In genomic region chr19:34253711-34254551, GRCh38 we compare ENCODE assay signal across 1 cellular context.
TF ChIP-seq lines count a peak whose summit lies in the region.

No MANE protein-coding gene starts in this region.

TF ChIP-seq in K562, 482 proteins besides CTCF, POLR2A, EP300 and RAD21 (continued from another document):
- TF ChIP-seq HOMEZ (CRISPR knock-in tag; IDR thresholded peaks at IDR 0.05) (no peak), PHF20 (IDR thresholded peaks at IDR 0.05; ENCODE audit: partially characterized antibody) (peak; percentile 59), ZFX (CRISPR knock-in tag; IDR thresholded peaks at IDR 0.05) (peak; percentile 41; the same call in 1 of the 2 replicates), ZNF384 (IDR thresholded peaks at IDR 0.05; ENCODE audit: low read depth, low read length) (0 out of 2 replicates have a peak, but pooled peaks have one; percentile 4), RB1 (IDR thresholded peaks at IDR 0.05; ENCODE audit: low read depth) (peak; percentile 42; the same call in 1 of the 2 replicates), BACH1 (tag; IDR thresholded peaks at IDR 0.05) (no peak), HINFP (tag; conservative IDR thresholded peaks at IDR 0.05; ENCODE audit: low read depth) (0 out of 2 replicates have a peak, but pooled peaks have one; percentile 42), CBX3 (IDR thresholded peaks at IDR 0.05; ENCODE audit: borderline replicate concordance in 1 of 2, low read length in 2 of 2) (0 out of 3 replicates have a peak, but pooled peaks of 1 of the 2 experiments have one; percentile 44), POLR2AphosphoS5 (IDR thresholded peaks at IDR 0.05; ENCODE audit: control insufficient read depth, insufficient read depth, low read depth, low read length) (peak; percentile 93), CHAMP1 (IDR thresholded peaks at IDR 0.05) (no peak), ZNF197 (CRISPR knock-in tag; IDR thresholded peaks at IDR 0.05; ENCODE audit: low read depth) (0 out of 2 replicates have a peak, but pooled peaks have one; percentile 56), ZSCAN29 (IDR thresholded peaks at IDR 0.05) (no peak), NFRKB (IDR thresholded peaks at IDR 0.05; ENCODE audit: low read depth) (peak; percentile 62; the same call in 1 of the 2 replicates), PML (IDR thresholded peaks at IDR 0.05; ENCODE audit: low read length) (peak; percentile 74; the same call in 1 of the 2 replicates), ETV1 (tag; conservative IDR thresholded peaks at IDR 0.05; ENCODE audit: low read depth) (peak; percentile 60), NEUROD1 (IDR thresholded peaks at IDR 0.05; ENCODE audit: borderline replicate concordance, low read depth, low read length, partially characterized antibody) (peak; percentile 8), NONO (IDR thresholded peaks at IDR 0.05; ENCODE audit: low read depth in 2 of 2, low read length in 1 of 2) (peak in 1 of 2 experiments; percentile 49; a peak in 1 of 4 replicates), ERF (CRISPR knock-in tag; IDR thresholded peaks at IDR 0.05) (no peak), TARDBP (IDR thresholded peaks at IDR 0.05) (0 out of 2 replicates have a peak, but pooled peaks have one; percentile 24), PHF8 (IDR thresholded peaks at IDR 0.05; ENCODE audit: borderline replicate concordance, low read length) (peak; percentile 78), LARP7 (IDR thresholded peaks at IDR 0.05) (peak; percentile 57; the same call in 1 of the 2 replicates), MTA3 (IDR thresholded peaks at IDR 0.05; ENCODE audit: borderline replicate concordance) (peak; percentile 12; the same call in 1 of the 2 replicates), TAF1 (IDR thresholded peaks at IDR 0.05; ENCODE audit: control insufficient read depth, extremely low read depth, insufficient read depth, low read length, severe bottlenecking) (peak; percentile 88), NRF1 (conservative IDR thresholded peaks at IDR 0.05 in 1 of 2, IDR thresholded peaks at IDR 0.05 in 1 of 2) (peak in 1 of 2 experiments; percentile 46; a peak in 1 of 4 replicates), BRCA1 (IDR thresholded peaks at IDR 0.05) (no peak), BRCA1 (CRISPR knock-in tag; IDR thresholded peaks at IDR 0.05) (no peak), EGR1 (conservative IDR thresholded peaks at IDR 0.05) (peak; percentile 77), KDM5B (IDR thresholded peaks at IDR 0.05; ENCODE audit: insufficient replicate concordance, low read depth, low read length) (peak; percentile 93), CXXC5 (CRISPR knock-in tag; IDR thresholded peaks at IDR 0.05) (peak; percentile 58; the same call in 1 of the 2 replicates), DPF2 (IDR thresholded peaks at IDR 0.05) (0 out of 2 replicates have a peak, but pooled peaks have one; percentile 20), SIN3A (IDR thresholded peaks at IDR 0.05; ENCODE audit: borderline replicate concordance in 2 of 2, control insufficient read depth in 1 of 2, low read depth in 2 of 2, low read length in 2 of 2) (peak in 1 of 2 experiments; percentile 32; a peak in 1 of 4 replicates), SFPQ (IDR thresholded peaks at IDR 0.05; ENCODE audit: low read depth, low read length) (no peak), POLR2G (IDR thresholded peaks at IDR 0.05; ENCODE audit: low read depth, low read length) (peak; percentile 93), EHMT2 (IDR thresholded peaks at IDR 0.05) (0 out of 2 replicates have a peak, but pooled peaks have one; percentile 40), KLF16 (IDR thresholded peaks at IDR 0.05) (peak; percentile 29; the same call in 1 of the 2 replicates), POLR2H (tag; IDR thresholded peaks at IDR 0.05; ENCODE audit: low read depth) (peak; percentile 39), RBFOX2 (IDR thresholded peaks at IDR 0.05; ENCODE audit: low read depth, low read length) (peak; percentile 87)
- TF ChIP-seq, protein P1, sequence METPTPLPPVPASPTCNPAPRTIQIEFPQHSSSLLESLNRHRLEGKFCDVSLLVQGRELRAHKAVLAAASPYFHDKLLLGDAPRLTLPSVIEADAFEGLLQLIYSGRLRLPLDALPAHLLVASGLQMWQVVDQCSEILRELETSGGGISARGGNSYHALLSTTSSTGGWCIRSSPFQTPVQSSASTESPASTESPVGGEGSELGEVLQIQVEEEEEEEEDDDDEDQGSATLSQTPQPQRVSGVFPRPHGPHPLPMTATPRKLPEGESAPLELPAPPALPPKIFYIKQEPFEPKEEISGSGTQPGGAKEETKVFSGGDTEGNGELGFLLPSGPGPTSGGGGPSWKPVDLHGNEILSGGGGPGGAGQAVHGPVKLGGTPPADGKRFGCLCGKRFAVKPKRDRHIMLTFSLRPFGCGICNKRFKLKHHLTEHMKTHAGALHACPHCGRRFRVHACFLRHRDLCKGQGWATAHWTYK (CRISPR knock-in tag; IDR thresholded peaks at IDR 0.05), result peak; percentile 16; the same call in 1 of the 2 replicates
- TF ChIP-seq, protein P2, sequence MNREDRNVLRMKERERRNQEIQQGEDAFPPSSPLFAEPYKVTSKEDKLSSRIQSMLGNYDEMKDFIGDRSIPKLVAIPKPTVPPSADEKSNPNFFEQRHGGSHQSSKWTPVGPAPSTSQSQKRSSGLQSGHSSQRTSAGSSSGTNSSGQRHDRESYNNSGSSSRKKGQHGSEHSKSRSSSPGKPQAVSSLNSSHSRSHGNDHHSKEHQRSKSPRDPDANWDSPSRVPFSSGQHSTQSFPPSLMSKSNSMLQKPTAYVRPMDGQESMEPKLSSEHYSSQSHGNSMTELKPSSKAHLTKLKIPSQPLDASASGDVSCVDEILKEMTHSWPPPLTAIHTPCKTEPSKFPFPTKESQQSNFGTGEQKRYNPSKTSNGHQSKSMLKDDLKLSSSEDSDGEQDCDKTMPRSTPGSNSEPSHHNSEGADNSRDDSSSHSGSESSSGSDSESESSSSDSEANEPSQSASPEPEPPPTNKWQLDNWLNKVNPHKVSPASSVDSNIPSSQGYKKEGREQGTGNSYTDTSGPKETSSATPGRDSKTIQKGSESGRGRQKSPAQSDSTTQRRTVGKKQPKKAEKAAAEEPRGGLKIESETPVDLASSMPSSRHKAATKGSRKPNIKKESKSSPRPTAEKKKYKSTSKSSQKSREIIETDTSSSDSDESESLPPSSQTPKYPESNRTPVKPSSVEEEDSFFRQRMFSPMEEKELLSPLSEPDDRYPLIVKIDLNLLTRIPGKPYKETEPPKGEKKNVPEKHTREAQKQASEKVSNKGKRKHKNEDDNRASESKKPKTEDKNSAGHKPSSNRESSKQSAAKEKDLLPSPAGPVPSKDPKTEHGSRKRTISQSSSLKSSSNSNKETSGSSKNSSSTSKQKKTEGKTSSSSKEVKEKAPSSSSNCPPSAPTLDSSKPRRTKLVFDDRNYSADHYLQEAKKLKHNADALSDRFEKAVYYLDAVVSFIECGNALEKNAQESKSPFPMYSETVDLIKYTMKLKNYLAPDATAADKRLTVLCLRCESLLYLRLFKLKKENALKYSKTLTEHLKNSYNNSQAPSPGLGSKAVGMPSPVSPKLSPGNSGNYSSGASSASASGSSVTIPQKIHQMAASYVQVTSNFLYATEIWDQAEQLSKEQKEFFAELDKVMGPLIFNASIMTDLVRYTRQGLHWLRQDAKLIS (CRISPR knock-in tag; IDR thresholded peaks at IDR 0.05), result peak; percentile 27; the same call in 1 of the 2 replicates
- TF ChIP-seq, protein P3, sequence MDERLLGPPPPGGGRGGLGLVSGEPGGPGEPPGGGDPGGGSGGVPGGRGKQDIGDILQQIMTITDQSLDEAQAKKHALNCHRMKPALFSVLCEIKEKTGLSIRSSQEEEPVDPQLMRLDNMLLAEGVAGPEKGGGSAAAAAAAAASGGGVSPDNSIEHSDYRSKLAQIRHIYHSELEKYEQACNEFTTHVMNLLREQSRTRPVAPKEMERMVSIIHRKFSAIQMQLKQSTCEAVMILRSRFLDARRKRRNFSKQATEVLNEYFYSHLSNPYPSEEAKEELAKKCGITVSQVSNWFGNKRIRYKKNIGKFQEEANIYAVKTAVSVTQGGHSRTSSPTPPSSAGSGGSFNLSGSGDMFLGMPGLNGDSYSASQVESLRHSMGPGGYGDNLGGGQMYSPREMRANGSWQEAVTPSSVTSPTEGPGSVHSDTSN (CRISPR knock-in tag; IDR thresholded peaks at IDR 0.05; ENCODE audit: low read depth), result no peak
- TF ChIP-seq, protein P3 (tag; conservative IDR thresholded peaks at IDR 0.05; ENCODE audit: low read depth), result 0 out of 2 replicates have a peak, but pooled peaks have one; percentile 24
